Comparison of ENCODE assay signal across 1 cellular context in genomic region chr1:229620876-229621275, GRCh38.
TF ChIP-seq lines count a peak whose summit lies in the region.

No MANE protein-coding gene starts in this region.

TF ChIP-seq in IMR-90, 13 proteins besides CTCF, POLR2A, EP300 and RAD21 (continued from another document):
- TF ChIP-seq USF2 (IDR thresholded peaks at IDR 0.05; ENCODE audit: low read depth, low read length), result no peak
